1 cellular context compared by ENCODE assay signal in the genomic region with DNA sequence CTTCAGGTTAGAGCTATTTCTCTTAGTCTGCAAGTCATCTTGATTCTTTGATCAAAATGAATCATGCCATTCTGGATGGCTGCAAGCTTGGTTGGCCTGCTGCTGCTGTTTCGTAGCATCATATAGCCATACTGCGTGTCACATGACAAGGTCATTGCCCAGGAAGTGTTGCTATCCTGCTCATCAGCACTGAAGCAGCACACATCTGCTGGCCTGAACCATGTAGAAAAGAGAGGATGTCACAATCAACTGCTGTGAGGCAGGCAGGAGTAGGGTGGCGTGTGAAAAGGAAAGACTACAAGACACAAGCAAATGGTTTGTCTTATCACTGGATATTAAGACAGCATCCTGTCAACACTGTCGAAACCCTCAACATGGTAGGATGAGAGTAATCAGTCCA.
TF ChIP-seq lines count a peak whose summit lies in the region.

No MANE protein-coding gene starts in this region.

TF ChIP-seq in H1, 55 proteins besides CTCF, POLR2A, EP300 and RAD21:
- TF ChIP-seq KDM4A (IDR thresholded peaks at IDR 0.05; ENCODE audit: low read depth, low read length, severe bottlenecking) (no peak), CEBPB (IDR thresholded peaks at IDR 0.05; ENCODE audit: low read depth, low read length) (no peak), KDM5A (IDR thresholded peaks at IDR 0.05; ENCODE audit: low read length) (no peak), HDAC6 (IDR thresholded peaks at IDR 0.05; ENCODE audit: low read depth, low read length) (no peak), CHD2 (IDR thresholded peaks at IDR 0.05; ENCODE audit: low read length) (no peak), CREB1 (IDR thresholded peaks at IDR 0.05) (no peak), CHD1 (IDR thresholded peaks at IDR 0.05; ENCODE audit: low read depth, low read length) (no peak), KDM1A (IDR thresholded peaks at IDR 0.05; ENCODE audit: borderline replicate concordance, low read length) (no peak)
- TF ChIP-seq, protein P1, sequence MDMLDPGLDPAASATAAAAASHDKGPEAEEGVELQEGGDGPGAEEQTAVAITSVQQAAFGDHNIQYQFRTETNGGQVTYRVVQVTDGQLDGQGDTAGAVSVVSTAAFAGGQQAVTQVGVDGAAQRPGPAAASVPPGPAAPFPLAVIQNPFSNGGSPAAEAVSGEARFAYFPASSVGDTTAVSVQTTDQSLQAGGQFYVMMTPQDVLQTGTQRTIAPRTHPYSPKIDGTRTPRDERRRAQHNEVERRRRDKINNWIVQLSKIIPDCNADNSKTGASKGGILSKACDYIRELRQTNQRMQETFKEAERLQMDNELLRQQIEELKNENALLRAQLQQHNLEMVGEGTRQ (IDR thresholded peaks at IDR 0.05; ENCODE audit: low read length) = no peak
